ENCODE assay signal across 15 cellular contexts in the genomic region with DNA sequence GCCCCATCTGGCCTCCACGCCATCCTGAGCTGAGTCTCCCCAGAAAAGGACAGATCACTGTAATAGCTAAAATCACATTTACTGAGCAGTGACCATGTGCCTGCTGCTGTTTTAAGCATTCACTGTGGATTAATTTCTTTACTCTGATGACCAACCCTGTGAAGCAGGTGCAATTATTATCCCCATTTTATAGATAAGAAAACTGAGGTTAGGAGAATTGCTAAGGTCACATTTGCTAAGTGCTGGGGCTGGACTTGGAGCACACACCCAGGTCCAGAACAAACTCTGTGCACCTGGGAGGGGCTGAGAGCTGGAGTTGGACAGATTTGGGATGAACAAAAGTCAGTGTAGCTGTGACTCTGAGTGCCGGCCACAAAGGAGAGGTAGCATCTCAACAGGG. TPM values are rescaled to one million over a fixed set of nuclear protein-coding genes. Genes with fewer than 3 reads are reported as not detected.
DNase-seq lines count a peak whose midpoint lies in the region; ATAC-seq and TF ChIP-seq lines count a peak whose summit lies in the region.
"Had no signal": no experiment of that assay in that cellular context is flagged by ENCODE, and none has a peak within 500 bp of the region (broad histone marks: within the 10 kb centered on the region; RNA-seq: fewer than 3 reads in every experiment).

No MANE protein-coding gene starts in this region.

- peaks cover 12% of the 10 kb centered on the region for H3K27me3 Mint-ChIP-seq in nephron progenitor cell (ENCODE audit: low read depth, poor library complexity)
- peaks cover 10% of the 10 kb centered on the region for H3K27me3 Mint-ChIP-seq in Calu3 (ENCODE audit: unreplicated experiment)

- peaks cover 25% of the 10 kb centered on the region for H3K27me3 ChIP-seq in DOHH2 (ENCODE audit: control insufficient read depth, low read length)

- H3K4me1 Mint-ChIP-seq in nephron progenitor cell (peaks cover 55% of the 10 kb centered on the region), Calu3 (ENCODE audit: low read depth, unreplicated experiment) (peaks cover 41% of the 10 kb centered on the region)

- H3K4me2 ChIP-seq in DOHH2 (ENCODE audit: low read length) (peak overlapping the region; percentile 20; the same call in 1 of the 2 replicates), OCI-LY7 (ENCODE audit: low read length) (peak overlapping the region; percentile 46; the same call in 1 of the 2 replicates)
- H3K4me2 ChIP-seq: GM23338 had no signal

- H3K4me3 Mint-ChIP-seq in nephron progenitor cell (no peak overlapping the region), Calu3 (ENCODE audit: low read depth, unreplicated experiment) (no peak overlapping the region)
- H3K4me3 Mint-ChIP-seq: CD4-positive, CD25-positive, alpha-beta regulatory T cell; CD8-positive, alpha-beta T cell; GM23338; HFFc6 had no signal

- ATAC-seq in GM21447 (IDR thresholded peaks at IDR 0.05; ENCODE audit: unreplicated experiment) = no peak
- ATAC-seq: CD8-positive, alpha-beta T cell; GM23338 had no signal

- H2AFZ ChIP-seq in OCI-LY7 (ENCODE audit: low read length) = peak overlapping the region; percentile 21; the same call in 1 of the 2 replicates
- H2AFZ ChIP-seq: GM23338 had no signal

- H4K20me1 ChIP-seq in DOHH2 (ENCODE audit: control insufficient read depth, insufficient read depth, low read depth, low read length) = peaks cover 4% of the 10 kb centered on the region; the same call in 1 of the 2 replicates
- H4K20me1 ChIP-seq in OCI-LY7 (ENCODE audit: insufficient read depth, low read length) = no peaks in the 10 kb centered on the region

- H3K9me2 ChIP-seq in DOHH2 (replicated peaks; ENCODE audit: control insufficient read depth, low read length) (no peaks in the 10 kb centered on the region), OCI-LY7 (ENCODE audit: insufficient read depth, low read length) (no peaks in the 10 kb centered on the region)

- CTCF ChIA-PET in OCI-LY7 (lab: Charles Lee; ENCODE audit: unreplicated experiment) = interaction anchor here (0.7 kb wide), 1 partner anchor 16 kb away, joined by 3 read pairs; no protein-coding TSS in a partner anchor
- CTCF ChIA-PET in Calu3 (lab: Charles Lee) = no interaction called here

- H3K27ac ChIP-seq in DOHH2 (ENCODE audit: low read depth, low read length) = no peak overlapping the region
- no peak overlapping the region for H3K27ac ChIP-seq in OCI-LY7 (ENCODE audit: low read depth, low read length, poor library complexity, severe bottlenecking)

- H3K36me3 ChIP-seq in DOHH2 (ENCODE audit: control insufficient read depth, low read length) (no peaks in the 10 kb centered on the region), OCI-LY7 (ENCODE audit: insufficient read depth, low read length) (no peaks in the 10 kb centered on the region)
- H3K36me3 ChIP-seq: HAP-1 had no signal

- H3K9me3 Mint-ChIP-seq in nephron progenitor cell (no peaks in the 10 kb centered on the region), Calu3 (ENCODE audit: low read depth, unreplicated experiment) (no peaks in the 10 kb centered on the region)
- H3K9me3 Mint-ChIP-seq: CD8-positive, alpha-beta T cell; GM23338; HFFc6 had no signal

- intact Hi-C loops in OCI-LY7 (cut with micrococcal nuclease; ENCODE audit: unreplicated experiment) = no loop called here
- intact Hi-C loops in Calu3 (cut with micrococcal nuclease; ENCODE audit: unreplicated experiment) = no loop called here

- no peak for TF ChIP-seq CTCF in DOHH2 (IDR thresholded peaks at IDR 0.05; ENCODE audit: low read depth, low read length, poor library complexity, severe bottlenecking)
- no peak for TF ChIP-seq CTCF in OCI-LY7 (conservative IDR thresholded peaks at IDR 0.05; ENCODE audit: low read length)
- TF ChIP-seq CTCF in nephron progenitor cell (IDR thresholded peaks at IDR 0.05) = no peak
- TF ChIP-seq CTCF in Calu3 (IDR thresholded peaks at IDR 0.05; ENCODE audit: unreplicated experiment) = no peak

- peaks cover 10% of the 10 kb centered on the region for H3K4me1 ChIP-seq in DOHH2 (ENCODE audit: control insufficient read depth, low read length)
- H3K4me1 ChIP-seq in OCI-LY7 (ENCODE audit: insufficient read depth, low read length, poor library complexity, severe bottlenecking) = peaks cover 20% of the 10 kb centered on the region
- H3K4me1 ChIP-seq: Caco-2 had no signal

- H3K36me3 Mint-ChIP-seq in nephron progenitor cell (ENCODE audit: low read depth) = no peaks in the 10 kb centered on the region
- peaks cover 12% of the 10 kb centered on the region for H3K36me3 Mint-ChIP-seq in Calu3 (ENCODE audit: insufficient read depth, unreplicated experiment)
- H3K36me3 Mint-ChIP-seq: CD4-positive, CD25-positive, alpha-beta regulatory T cell; CD8-positive, alpha-beta T cell had no signal

- no peaks in the 10 kb centered on the region for H3K9me3 ChIP-seq in DOHH2 (ENCODE audit: control insufficient read depth, insufficient read depth, low read length)
- H3K9me3 ChIP-seq in OCI-LY7 (ENCODE audit: low read length) = no peaks in the 10 kb centered on the region
- H3K9me3 ChIP-seq: Caco-2, HAP-1 had no signal

- no peaks in the 10 kb centered on the region for H3F3A ChIP-seq in DOHH2 (ENCODE audit: control insufficient read depth, insufficient read depth)

- BruUV-seq in OCI-LY7 (replicated peaks; lab: Mats Ljungman, UMichigan) (no TSS peak), Calu3 (replicated peaks; lab: Mats Ljungman, UMichigan) (no TSS peak)

- H3K79me2 ChIP-seq in DOHH2 (ENCODE audit: control insufficient read depth, low read length) = no peaks in the 10 kb centered on the region
- no peaks in the 10 kb centered on the region for H3K79me2 ChIP-seq in OCI-LY7 (ENCODE audit: insufficient read depth, low read depth, low read length)

- POLR2A ChIA-PET in OCI-LY7 (lab: Charles Lee) = no interaction called here

- H3K27ac Mint-ChIP-seq in nephron progenitor cell (peak overlapping the region; percentile 48), Calu3 (ENCODE audit: unreplicated experiment) (no peak overlapping the region)
- H3K27ac Mint-ChIP-seq: CD4-positive, CD25-positive, alpha-beta regulatory T cell; CD8-positive, alpha-beta T cell; GM23338; HFFc6 had no signal

- DNase-seq in OCI-LY7 (ENCODE audit: low spot score) (no peak), nephron progenitor cell (no peak), Calu3 (no peak), NAMALWA (ENCODE audit: low spot score) (no peak)
- DNase-seq: C1 segment of cervical spinal cord; Caco-2; CD4-positive, CD25-positive, alpha-beta regulatory T cell; CD8-positive, alpha-beta T cell; DMS 273 treated with DMSO at 0.1 percent for 48 hours; DMS79; HFFc6 had no signal

- H3K4me3 ChIP-seq in DOHH2 (ENCODE audit: low read length) (no peak overlapping the region), OCI-LY7 (ENCODE audit: low read depth, low read length, poor library complexity, severe bottlenecking) (no peak overlapping the region)
- H3K4me3 ChIP-seq: GM23338, HAP-1 had no signal

RNA-seq across cellular contexts. Expression of a gene that starts 58.0 kb away (rescaled TPM):
- total RNA-seq in OCI-LY7 (2014; rRNA removed; shearing (Covaris generic)) = not detected in 2 replicates
- 0.50 TPM in 1 of 2 replicates, not detected in the other for total RNA-seq in OCI-LY7 (2022)
- 15.0 and 20.5 TPM in 2 replicates for total RNA-seq in Calu3 (2022)
- total RNA-seq: CD8-positive, alpha-beta T cell had no signal

Comparison
In these comparisons a context has a peak if more than half of its experiments do, and no peak if none do; other contexts are left out.
1. RNA of a gene that starts 58.0 kb away (total RNA-seq): 15.0 to 20.5 TPM in Calu3; 0.50 TPM in OCI-LY7; every median in the first group is over 10 times any median in the second.